11 cellular contexts compared by ENCODE assay signal in the genomic region with DNA sequence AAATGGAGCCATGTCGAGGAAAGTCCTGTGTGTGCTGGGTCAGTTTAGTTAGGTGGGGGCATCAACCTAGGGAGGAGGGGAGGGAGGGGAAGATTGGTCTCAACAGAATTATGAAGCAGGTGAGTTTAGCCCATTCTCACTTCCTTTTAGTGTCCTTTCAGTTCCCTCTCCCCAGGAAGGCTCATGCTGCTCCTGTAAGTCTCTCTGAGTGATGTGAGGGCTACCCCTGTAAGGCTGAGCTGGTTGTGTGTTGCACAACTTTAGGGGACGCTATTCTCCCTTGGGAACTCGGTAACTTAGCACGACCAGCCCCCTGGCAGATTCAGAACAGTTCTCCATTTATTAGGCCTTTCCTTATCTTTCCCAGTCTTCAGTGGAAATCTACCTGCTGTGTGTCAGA. TPM values are rescaled to one million over a fixed set of nuclear protein-coding genes. Genes with fewer than 3 reads are reported as not detected.
DNase-seq lines count a peak whose midpoint lies in the region; ATAC-seq and TF ChIP-seq lines count a peak whose summit lies in the region.
"Had no signal": no experiment of that assay in that cellular context is flagged by ENCODE, and none has a peak within 500 bp of the region (broad histone marks: within the 10 kb centered on the region; RNA-seq: fewer than 3 reads in every experiment).

No MANE protein-coding gene starts in this region.

- CTCF ChIA-PET in T-cell (lab: Charles Lee), result interaction anchor here in 1 of 2 donors (0.6 to 0.8 kb wide), 2 partner anchors 9 to 44 kb away, joined by 4 read pairs; no protein-coding TSS in a partner anchor

- peak; percentile 96 for ATAC-seq in GM19397 (IDR thresholded peaks at IDR 0.05; ENCODE audit: unreplicated experiment)
- ATAC-seq in HG02870 (IDR thresholded peaks at IDR 0.05; ENCODE audit: unreplicated experiment), result peak; percentile 97
- ATAC-seq in HG03565 (IDR thresholded peaks at IDR 0.05; ENCODE audit: unreplicated experiment), result peak; percentile 99
- no peak for ATAC-seq in gastroesophageal sphincter
- ATAC-seq in T-cell (replicated peaks in 1 of 4), result no peak
- ATAC-seq: natural killer cell had no signal

- H3K36me3 Mint-ChIP-seq in T-cell, result no peaks in the 10 kb centered on the region
- H3K36me3 Mint-ChIP-seq: natural killer cell had no signal

- H3K27ac Mint-ChIP-seq in T-cell, result no peak overlapping the region
- H3K27ac Mint-ChIP-seq: natural killer cell had no signal

- no peaks in the 10 kb centered on the region for H3K9me3 ChIP-seq in gastroesophageal sphincter

- H3K36me3 ChIP-seq in gastroesophageal sphincter, result no peaks in the 10 kb centered on the region

- H3K27ac ChIP-seq in gastroesophageal sphincter, result no peak overlapping the region

- TF ChIP-seq CTCF in GM12875 (IDR thresholded peaks at IDR 0.05; ENCODE audit: borderline replicate concordance, insufficient read depth, low read depth, low read length), result peak; percentile 36; the same call in 1 of the 2 replicates
- no peak for TF ChIP-seq CTCF in gastroesophageal sphincter (IDR thresholded peaks at IDR 0.05)

- no peaks in the 10 kb centered on the region for H3K4me1 ChIP-seq in gastroesophageal sphincter

- WGBS in gastroesophageal sphincter (ENCODE audit: low coverage in 1 of 2), 2 donors, result 69 to 72% methylated on average over 4 of the region's 4 CpGs

- H3K27me3 ChIP-seq in gastroesophageal sphincter, result no peaks in the 10 kb centered on the region

- H3K9me3 Mint-ChIP-seq in T-cell, result no peaks in the 10 kb centered on the region
- H3K9me3 Mint-ChIP-seq: natural killer cell had no signal

- no peak for TF ChIP-seq POLR2A in gastroesophageal sphincter (IDR thresholded peaks at IDR 0.05)

- H3K27me3 Mint-ChIP-seq in T-cell, result peaks cover 2 to 5% of the 10 kb centered on the region in 2 donors

- H3K4me3 Mint-ChIP-seq in T-cell, result no peak overlapping the region
- H3K4me3 Mint-ChIP-seq: natural killer cell had no signal

- DNase-seq in T-cell (no peak), HT-29 (ENCODE audit: low spot score) (no peak), NCI-H345 (lab: John Stamatoyannopoulos, UW) (no peak)
- DNase-seq: amniotic stem cell, IMR-90, natural killer cell had no signal

- POLR2A ChIA-PET in T-cell (lab: Charles Lee), result no interaction called here

- no peaks in the 10 kb centered on the region for H3K4me1 Mint-ChIP-seq in T-cell

- no peak for TF ChIP-seq EP300 in gastroesophageal sphincter (IDR thresholded peaks at IDR 0.05)

- H3K4me3 ChIP-seq in GM12875 (ENCODE audit: low read depth, low read length) (no peak overlapping the region), gastroesophageal sphincter (no peak overlapping the region)

RNA-seq across cellular contexts. Expression of gene IL5RA, which starts 21.2 kb away (rescaled TPM):
- under 1 TPM in 3 of 4 donors, not detected in 1; 0.15 to 0.81 (median 0.72) TPM for total RNA-seq in gastroesophageal sphincter
- total RNA-seq in T-cell, result 1 to 10 TPM in 2 of 5 donors, under 1 TPM in 3; 0.43 to 5.0 (median 0.73) TPM
- total RNA-seq in HT-29 (2014; rRNA removed; shearing (Covaris generic)), result not detected in 2 replicates
- total RNA-seq: IMR-90 had no signal

RNA-seq across cellular contexts. Expression of gene TRNT1, which starts 37.7 kb away (rescaled TPM):
- total RNA-seq in gastroesophageal sphincter, result 10 to 100 TPM in 2 of 4 donors, 1 to 10 TPM in 2; 8.7 to 20.6 (median 12.2) TPM
- 10 to 100 TPM; 28.6 to 38.9 (median 37.5) TPM for total RNA-seq in T-cell
- 24.6 and 31.1 TPM in 2 replicates for total RNA-seq in HT-29 (2014; rRNA removed; shearing (Covaris generic))

Comparison
In these comparisons a context has a peak if more than half of its experiments do, and no peak if none do; other contexts are left out.
1. ATAC-seq: peak in GM19397 (single experiment), HG02870 (single experiment) and HG03565 (single experiment); none in gastroesophageal sphincter (single experiment) and T-cell (0 of 4).